ENCODE assay signal across 21 cellular contexts in the genomic region with DNA sequence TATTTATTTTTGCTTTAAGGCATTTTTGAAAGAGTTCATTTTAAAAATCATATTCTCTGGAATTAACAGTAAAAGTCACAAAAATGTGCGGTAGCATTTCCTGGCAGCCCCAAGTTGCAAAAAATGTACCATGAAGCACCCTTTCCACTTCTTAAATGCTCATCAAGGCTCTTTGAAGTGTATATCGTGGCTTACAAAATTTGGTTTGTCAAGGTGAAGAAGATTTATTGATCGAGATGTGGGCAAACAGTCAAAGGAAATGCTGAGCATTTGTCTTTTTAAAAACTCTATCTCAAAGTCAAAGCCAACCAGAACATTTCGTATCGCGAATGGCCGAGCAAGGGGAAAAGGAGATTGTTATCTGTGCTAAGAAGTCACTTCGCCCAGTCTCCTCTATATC.
"Had no signal": no experiment of that assay in that cellular context is flagged by ENCODE, and none has a peak within 500 bp of the region (broad histone marks: within the 10 kb centered on the region; RNA-seq: fewer than 3 reads in every experiment).

No MANE protein-coding gene starts in this region.

- H3K4me3 Mint-ChIP-seq: activated CD4-positive, alpha-beta memory T cell treated with anti-CD3 and anti-CD28 coated beads for 36 hours; effector memory CD8-positive, alpha-beta T cell; immature natural killer cell; neural progenitor cell; WTC11 had no signal

- H3K4me2 ChIP-seq: neural progenitor cell had no signal

- H3K4me1 ChIP-seq: heart right ventricle, left ventricle myocardium inferior, neural progenitor cell, right atrium auricular region, tibial artery had no signal

- H3K36me3 ChIP-seq: esophagus squamous epithelium, heart right ventricle, left ventricle myocardium inferior, neural progenitor cell, right atrium auricular region, tibial artery, vagina had no signal

- H3K9me3 Mint-ChIP-seq: neural progenitor cell had no signal

- H3K27ac ChIP-seq: esophagus squamous epithelium, heart right ventricle, left ventricle myocardium inferior, neural progenitor cell, right atrium auricular region, tibial artery, vagina had no signal

- H3K4me3 ChIP-seq: esophagus squamous epithelium, heart right ventricle, left ventricle myocardium inferior, neural progenitor cell, right atrium auricular region, skin epidermis, tibial artery, vagina had no signal

- H3K27me3 ChIP-seq: neural progenitor cell, right atrium auricular region, tibial artery, vagina had no signal

- H2AFZ ChIP-seq: neural progenitor cell had no signal

- H3K4me1 Mint-ChIP-seq: immature natural killer cell, neural progenitor cell had no signal

- H3K36me3 Mint-ChIP-seq: activated CD4-positive, alpha-beta memory T cell treated with anti-CD3 and anti-CD28 coated beads for 36 hours; immature natural killer cell; neural progenitor cell; WTC11 had no signal

- H3K9ac ChIP-seq: neural progenitor cell had no signal

- DNase-seq: activated CD4-positive, alpha-beta memory T cell treated with anti-CD3 and anti-CD28 coated beads for 36 hours; activated CD4-positive, alpha-beta T cell treated with anti-CD3 and anti-CD28 coated beads for 4 hours; activated naive CD4-positive, alpha-beta T cell treated with Interleukin-2 at 50 U/mL for 16 hours; amniotic stem cell; effector memory CD8-positive, alpha-beta T cell; esophagus squamous epithelium; heart right ventricle; immature natural killer cell; kidney glomerular epithelial cell; left ventricle myocardium inferior; midbrain; stimulated activated naive CD8-positive, alpha-beta T cell treated with anti-CD3 and anti-CD28 coated beads, Interleukin-15, Interleukin-2, amounts not matched to agents 100 U/mL and 50 U/mL, for 24 hours; substantia nigra; tibial artery had no signal

- ATAC-seq: effector memory CD8-positive, alpha-beta T cell; heart right ventricle; stimulated activated naive CD8-positive, alpha-beta T cell treated with anti-CD3 and anti-CD28 coated beads, Interleukin-15, Interleukin-2, amounts not matched to agents 100 U/mL and 50 U/mL, for 24 hours; WTC11 had no signal

- H3K9me3 ChIP-seq: esophagus squamous epithelium, left ventricle myocardium inferior, right atrium auricular region, tibial artery, vagina had no signal

- H3K27ac Mint-ChIP-seq: activated CD4-positive, alpha-beta memory T cell treated with anti-CD3 and anti-CD28 coated beads for 36 hours; activated T-helper 2 cell treated with anti-CD3 and anti-CD28 coated beads, Interferon-gamma antibody, Interleukin-2, Interleukin-4, amounts not matched to agents 10 μg/mL and 5 μg/mL and 100 μg/mL, durations not matched to agents 14 hours and 24 hours and 36 hours; effector memory CD8-positive, alpha-beta T cell; immature natural killer cell; neural progenitor cell; progenitor cell of endocrine pancreas had no signal
